Comparison of ENCODE assay signal across 10 cellular contexts in genomic region chr5:34452170-34452828, GRCh38.
A peak's percentile ranks its signal among the peaks of the same experiment; 100 is the strongest.
DNase-seq lines count a peak whose midpoint lies in the region; ATAC-seq, FAIRE-seq and TF ChIP-seq lines count a peak whose summit lies in the region.
"Had no signal": no experiment of that assay in that cellular context is flagged by ENCODE, and none has a peak within 500 bp of the region (broad histone marks: within the 10 kb centered on the region; RNA-seq: fewer than 3 reads in every experiment).

No MANE protein-coding gene starts in this region.

- H3K18ac ChIP-seq in H1 (ENCODE audit: extremely low read depth, low read length) = no peak overlapping the region

- H3K4me1 Mint-ChIP-seq in activated CD4-positive, alpha-beta memory T cell treated with anti-CD3 and anti-CD28 coated beads, Interleukin-2, amount 10 ng/mL, durations not matched to agents 7 days and 5 days = no peaks in the 10 kb centered on the region

- H3K23me2 ChIP-seq in H1 (ENCODE audit: low read depth, low read length) = no peaks in the 10 kb centered on the region

- no peak overlapping the region for H4K8ac ChIP-seq in H1 (ENCODE audit: extremely low read depth, insufficient read depth, low read length)

- TF ChIP-seq RAD21 in H1 (IDR thresholded peaks at IDR 0.05 in 1 of 2, conservative IDR thresholded peaks at IDR 0.05 in 1 of 2; ENCODE audit: low read depth in 2 of 2, low read length in 2 of 2) = peak; percentile 96 to 98

- H3K4me1 ChIP-seq in H1 (replicated peaks in 1 of 4; ENCODE audit: control insufficient read depth in 3 of 4, insufficient read depth in 4 of 4, low read length in 3 of 4) = peaks cover 0 to 7% (median 4%) of the 10 kb centered on the region in 4 experiments; a peak in 5 of 7 replicates
- H3K4me1 ChIP-seq in osteoblast (ENCODE audit: insufficient read depth, low read length) = peaks cover 3% of the 10 kb centered on the region
- H3K4me1 ChIP-seq: parathyroid adenoma had no signal

- H3K27me3 Mint-ChIP-seq in activated CD4-positive, alpha-beta memory T cell treated with anti-CD3 and anti-CD28 coated beads, Interleukin-2, amount 10 ng/mL, durations not matched to agents 7 days and 5 days = peaks cover 5% of the 10 kb centered on the region

- no peaks in the 10 kb centered on the region for H3K79me2 ChIP-seq in H1 (ENCODE audit: control insufficient read depth in 1 of 2, insufficient read depth in 2 of 2, low read length in 2 of 2)
- H3K79me2 ChIP-seq in osteoblast (ENCODE audit: insufficient read depth, low read length) = no peaks in the 10 kb centered on the region
- H3K79me2 ChIP-seq: parathyroid adenoma had no signal

- H4K91ac ChIP-seq in H1 (replicated peaks; ENCODE audit: insufficient read length, low read length) = peak overlapping the region; percentile 2

- H2BK12ac ChIP-seq in H1 (ENCODE audit: low read depth, low read length) = no peak overlapping the region

- no peaks in the 10 kb centered on the region for H3K27me3 ChIP-seq in H1 (replicated peaks in 1 of 4; ENCODE audit: control insufficient read depth in 3 of 4, extremely low read depth in 1 of 4, insufficient read depth in 3 of 4, low read length in 3 of 4)
- H3K27me3 ChIP-seq in osteoblast (ENCODE audit: insufficient read depth, low read length) = peaks cover 24% of the 10 kb centered on the region

- TF ChIP-seq CTCF in GM12873 (IDR thresholded peaks at IDR 0.05; ENCODE audit: insufficient read depth, low read depth, low read length, missing control alignments) = peak; percentile 8
- TF ChIP-seq CTCF in H1 (IDR thresholded peaks at IDR 0.05; ENCODE audit: control extremely low read depth in 1 of 3, insufficient read depth in 1 of 3, low read depth in 1 of 3, low read length in 3 of 3) = peak in 2 of 3 experiments; percentile 79 to 87; a peak in 3 of 4 replicates
- peak; percentile 71 for TF ChIP-seq CTCF in osteoblast (IDR thresholded peaks at IDR 0.05; ENCODE audit: extremely low read depth, low read depth, low read length)
- TF ChIP-seq CTCF in GM13976 (IDR thresholded peaks at IDR 0.05; ENCODE audit: borderline replicate concordance, control extremely low read depth, extremely low read depth, insufficient read depth, missing control alignments) = no peak

- H3K4me3 Mint-ChIP-seq in activated CD4-positive, alpha-beta memory T cell treated with anti-CD3 and anti-CD28 coated beads, Interleukin-2, amount 10 ng/mL, durations not matched to agents 7 days and 5 days = no peak overlapping the region

- H3K4me2 ChIP-seq in H1 (ENCODE audit: insufficient read depth in 1 of 2, low read depth in 2 of 2, low read length in 2 of 2) = no peak overlapping the region
- no peak overlapping the region for H3K4me2 ChIP-seq in osteoblast (ENCODE audit: insufficient read depth, low read length)

- H3K23ac ChIP-seq in H1 (ENCODE audit: insufficient read length) = no peak overlapping the region

- H3K4me3 ChIP-seq in H1 (ENCODE audit: extremely low read depth in 1 of 4, insufficient read depth in 2 of 4, low read depth in 3 of 4, low read length in 4 of 4) = no peak overlapping the region
- H3K4me3 ChIP-seq in osteoblast (ENCODE audit: insufficient read depth, low read length) = no peak overlapping the region

- no peaks in the 10 kb centered on the region for H3K79me1 ChIP-seq in H1 (ENCODE audit: low read depth, low read length)

- POLR2A ChIA-PET in H1 (lab: Charles Lee; ENCODE audit: partially characterized antibody) = interaction anchor here (1.0 kb wide), 1 partner anchor 20 kb away, joined by 3 read pairs; no protein-coding TSS in a partner anchor
- POLR2A ChIA-PET in activated CD4-positive, alpha-beta memory T cell treated with anti-CD3 and anti-CD28 coated beads, Interleukin-2, amount 10 ng/mL, durations not matched to agents 7 days and 5 days (lab: Charles Lee) = no interaction called here

- CTCF ChIA-PET in H1 (lab: Charles Lee; ENCODE audit: partially characterized antibody) = interaction anchor here (1.1 to 5.3 kb wide), 5 partner anchors 8 to 455 kb away, joined by 3 to 26 read pairs (median 3); no protein-coding TSS in a partner anchor
- CTCF ChIA-PET in activated CD4-positive, alpha-beta memory T cell treated with anti-CD3 and anti-CD28 coated beads, Interleukin-2, amount 10 ng/mL, durations not matched to agents 7 days and 5 days (lab: Charles Lee) = no interaction called here

- H2AFZ ChIP-seq in H1 (ENCODE audit: low read length) = 0 out of 2 replicates have a peak overlapping the region, but pooled peaks have one; percentile 83
- H2AFZ ChIP-seq in osteoblast (ENCODE audit: low read length) = no peak overlapping the region
- H2AFZ ChIP-seq: parathyroid adenoma had no signal

- no peak overlapping the region for H3K27ac Mint-ChIP-seq in activated CD4-positive, alpha-beta memory T cell treated with anti-CD3 and anti-CD28 coated beads, Interleukin-2, amount 10 ng/mL, durations not matched to agents 7 days and 5 days

- DNase-seq in NCI-H526 treated with DMSO at 0.1 percent for 48 hours (lab: John Stamatoyannopoulos, UW) = peak; percentile 79
- no peak for DNase-seq in H1 (ENCODE audit: low read depth in 1 of 2, low spot score in 2 of 2)
- no peak for DNase-seq in osteoblast (ENCODE audit: insufficient read length, low spot score, missing footprints)
- DNase-seq in GM13976 (ENCODE audit: low spot score) = no peak
- no peak for DNase-seq in activated CD4-positive, alpha-beta memory T cell treated with anti-CD3 and anti-CD28 coated beads, Interleukin-2, amount 10 ng/mL, durations not matched to agents 7 days and 5 days
- no peak for DNase-seq in activated CD4-positive, alpha-beta T cell treated with anti-CD3 and anti-CD28 coated beads, Interleukin-2, amount 50 U/mL, for 1 hour
- DNase-seq: stimulated activated naive CD8-positive, alpha-beta T cell treated with anti-CD3 and anti-CD28 coated beads, Interleukin-15, Interleukin-2, amounts not matched to agents 100 U/mL and 50 U/mL, for 24 hours had no signal

- H2AK5ac ChIP-seq in H1 (ENCODE audit: low read depth, low read length) = no peak overlapping the region

- H3K9ac ChIP-seq in H1 (replicated peaks in 1 of 4; ENCODE audit: extremely low read depth in 1 of 4, low read depth in 3 of 4, low read length in 3 of 4) = no peak overlapping the region
- H3K9ac ChIP-seq: parathyroid adenoma had no signal

- H3K9me3 ChIP-seq in H1 (ENCODE audit: insufficient read depth in 2 of 2, low read depth in 1 of 2, low read length in 1 of 2) (no peaks in the 10 kb centered on the region), osteoblast (ENCODE audit: low read depth, low read length) (no peaks in the 10 kb centered on the region)

- no peak overlapping the region for H3K27ac ChIP-seq in H1 (ENCODE audit: low read depth, low read length)
- no peak overlapping the region for H3K27ac ChIP-seq in osteoblast (ENCODE audit: low read depth, low read length)
- H3K27ac ChIP-seq: parathyroid adenoma had no signal

- H2BK5ac ChIP-seq in H1 (ENCODE audit: low read depth, low read length) = 0 out of 2 replicates have a peak overlapping the region, but pooled peaks have one; percentile 29

- no peak overlapping the region for H4K5ac ChIP-seq in H1 (ENCODE audit: insufficient read length, low read depth, low read length)

- H3K36me3 ChIP-seq in H1 (ENCODE audit: control insufficient read depth in 2 of 4, insufficient read depth in 4 of 4, low read length in 3 of 4) = no peaks in the 10 kb centered on the region
- H3K36me3 ChIP-seq in osteoblast (ENCODE audit: insufficient read depth, low read length) = no peaks in the 10 kb centered on the region

- 0 out of 2 replicates have a peak overlapping the region, but pooled peaks have one; percentile 63 for H2BK20ac ChIP-seq in H1 (ENCODE audit: low read length)

- no peaks in the 10 kb centered on the region for H3K36me3 Mint-ChIP-seq in activated CD4-positive, alpha-beta memory T cell treated with anti-CD3 and anti-CD28 coated beads, Interleukin-2, amount 10 ng/mL, durations not matched to agents 7 days and 5 days (ENCODE audit: low read depth)

- H3K4ac ChIP-seq in H1 (replicated peaks; ENCODE audit: insufficient read length, low read depth, low read length) = no peak overlapping the region

- H3K14ac ChIP-seq in H1 (ENCODE audit: insufficient read length) = no peak overlapping the region

- no peaks in the 10 kb centered on the region for H3K9me3 Mint-ChIP-seq in activated CD4-positive, alpha-beta memory T cell treated with anti-CD3 and anti-CD28 coated beads, Interleukin-2, amount 10 ng/mL, durations not matched to agents 7 days and 5 days

- no peak overlapping the region for H3K56ac ChIP-seq in H1 (replicated peaks; ENCODE audit: insufficient read length, low read depth, low read length)

- H2BK120ac ChIP-seq in H1 (replicated peaks; ENCODE audit: low read depth, low read length) = no peak overlapping the region

- no peak for TF ChIP-seq EP300 in H1 (IDR thresholded peaks at IDR 0.05; ENCODE audit: borderline replicate concordance in 1 of 2, low read depth in 2 of 2, low read length in 2 of 2)

- 24% methylated on average over 7 of the region's 7 CpGs; no CpG with 5 or more reads in 1 of the 2 experiments for WGBS in H1 (ENCODE audit: extremely low coverage in 1 of 2, insufficient coverage in 1 of 2, insufficient read length in 1 of 2, insufficient replicate concordance in 2 of 2, low coverage in 1 of 2, low lambda C conversion rate in 2 of 2, missing lambda C conversion rate in 1 of 2), 2 experiments

- FAIRE-seq in H1 (lab: Jason Lieb, UNC) = peak; percentile 77

- in situ Hi-C loops in GM13976 (cut with MboI; ENCODE audit: low sequenced_read_pairs, unreplicated experiment) = loop anchor here (25.0 kb wide), 1 partner anchor 1015 kb away; the partner anchor contains the start of gene TARS1

- no peak for TF ChIP-seq POLR2A in H1 (IDR thresholded peaks at IDR 0.05; ENCODE audit: control extremely low read depth in 1 of 2, low read depth in 2 of 2, low read length in 2 of 2)

- H2BK15ac ChIP-seq in H1 (ENCODE audit: low read length) = no peak overlapping the region

- no peak for ATAC-seq in HG02981 (IDR thresholded peaks at IDR 0.05; ENCODE audit: unreplicated experiment)
- ATAC-seq: stimulated activated naive CD8-positive, alpha-beta T cell treated with anti-CD3 and anti-CD28 coated beads, Interleukin-15, Interleukin-2, amounts not matched to agents 100 U/mL and 50 U/mL, for 24 hours had no signal

- no peaks in the 10 kb centered on the region for H4K20me1 ChIP-seq in H1 (replicated peaks in 1 of 2; ENCODE audit: control insufficient read depth in 1 of 2, insufficient read depth in 2 of 2, low read length in 2 of 2)
- H4K20me1 ChIP-seq in osteoblast (ENCODE audit: insufficient read depth, low read length) = no peaks in the 10 kb centered on the region

TF ChIP-seq in H1, 55 proteins besides CTCF, POLR2A, EP300 and RAD21:
- TF ChIP-seq POU5F1 (IDR thresholded peaks at IDR 0.05; ENCODE audit: low read depth, low read length) (0 out of 2 replicates have a peak, but pooled peaks have one; percentile 33), TAF7 (optimal IDR thresholded peaks at IDR 0.05; ENCODE audit: borderline replicate concordance, low read depth, low read length) (no peak), TCF12 (IDR thresholded peaks at IDR 0.05; ENCODE audit: low read depth, low read length) (no peak), CBX5 (IDR thresholded peaks at IDR 0.05; ENCODE audit: low read depth, low read length) (no peak), ZNF274 (IDR thresholded peaks at IDR 0.05; ENCODE audit: borderline replicate concordance, extremely low read depth, low read length) (no peak)
TF ChIP-seq in H1: peak in this region for 1.
